In the genomic region with DNA sequence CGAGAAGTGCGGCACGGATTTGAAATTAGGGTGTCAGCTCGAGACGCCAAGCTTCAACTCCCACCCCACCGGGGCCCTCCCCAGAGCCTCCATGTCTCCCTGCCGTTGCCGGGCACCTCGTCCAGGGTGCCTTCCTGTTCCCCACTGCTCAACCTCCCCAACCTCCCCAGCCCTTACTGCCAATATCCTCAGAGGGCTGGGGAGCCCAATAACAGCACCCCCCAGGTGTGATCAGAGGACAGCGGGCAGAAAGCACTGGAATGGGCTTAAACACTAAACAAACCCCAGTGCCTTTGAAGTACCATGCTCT, we compare ENCODE assay signal across 15 cellular contexts.
DNase-seq lines count a peak whose midpoint lies in the region; ATAC-seq, FAIRE-seq and TF ChIP-seq lines count a peak whose summit lies in the region.
"Had no signal": no experiment of that assay in that cellular context is flagged by ENCODE, and none has a peak within 500 bp of the region (broad histone marks: within the 10 kb centered on the region; RNA-seq: fewer than 3 reads in every experiment).

No MANE protein-coding gene starts in this region.

- intact Hi-C loops in mucosa of descending colon (cut with DNase I, micrococcal nuclease), result no loop called here

- no peaks in the 10 kb centered on the region for H3K36me3 ChIP-seq in mucosa of descending colon (ENCODE audit: low read depth)
- H3K36me3 ChIP-seq: pancreas, upper lobe of right lung had no signal

- no peaks in the 10 kb centered on the region for H3K9me3 ChIP-seq in mucosa of descending colon
- H3K9me3 ChIP-seq: pancreas, upper lobe of right lung had no signal

- ATAC-seq in GM19467 (IDR thresholded peaks at IDR 0.05; ENCODE audit: unreplicated experiment) (peak; percentile 19), HG03354 (IDR thresholded peaks at IDR 0.05; ENCODE audit: poor library complexity, severe bottlenecking, unreplicated experiment) (peak; percentile 33), left lobe of liver (no peak), HG03565 (IDR thresholded peaks at IDR 0.05; ENCODE audit: unreplicated experiment) (no peak), HG02571 (IDR thresholded peaks at IDR 0.05; ENCODE audit: unreplicated experiment) (no peak), mucosa of descending colon (no peak)
- ATAC-seq: foreskin keratinocyte, HepG2, pancreas, upper lobe of right lung had no signal

- H3K4me3 ChIP-seq in GM12864 (ENCODE audit: low read depth, low read length) (peak overlapping the region; percentile 9), mucosa of descending colon (no peak overlapping the region)
- H3K4me3 ChIP-seq: pancreas, upper lobe of right lung had no signal

- TF ChIP-seq CTCF in GM12864 (IDR thresholded peaks at IDR 0.05; ENCODE audit: low read depth, low read length, missing control alignments) (no peak), mucosa of descending colon (IDR thresholded peaks at IDR 0.05) (no peak)

- DNase-seq in GM12864 (ENCODE audit: low read depth) (no peak), left lobe of liver (ENCODE audit: low spot score) (peak; percentile 19), mucosa of descending colon (no peak), GM19239 (ENCODE audit: insufficient read length, low spot score) (no peak)
- DNase-seq: activated naive CD4-positive, alpha-beta T cell; cortex of kidney; foreskin keratinocyte; NCI-H1930; pancreas had no signal

- no peaks in the 10 kb centered on the region for H3K4me1 ChIP-seq in mucosa of descending colon (ENCODE audit: low read depth)
- H3K4me1 ChIP-seq: foreskin keratinocyte, pancreas, upper lobe of right lung had no signal

- FAIRE-seq in GM19239 (lab: Jason Lieb, UNC), result no peak
- FAIRE-seq: HepG2, pancreas had no signal

Comparison
In these comparisons a context has a peak if more than half of its experiments do, and no peak if none do; other contexts are left out.
1. ATAC-seq: peak in GM19467 (single experiment) and HG03354 (single experiment); none in left lobe of liver (single experiment), HG03565 (single experiment), HG02571 (single experiment) and mucosa of descending colon (single experiment).